Comparison of ENCODE assay signal across 8 cellular contexts in genomic region chr2:235050992-235051351, GRCh38.
DNase-seq lines count a peak whose midpoint lies in the region; ATAC-seq lines count a peak whose summit lies in the region.

No MANE protein-coding gene starts in this region.

- peaks cover 2% of the 10 kb centered on the region for H3K4me1 Mint-ChIP-seq in activated CD4-positive, alpha-beta T cell treated with anti-CD3 and anti-CD28 coated beads for 36 hours

- no peaks in the 10 kb centered on the region for H3K36me3 Mint-ChIP-seq in activated CD4-positive, alpha-beta T cell treated with anti-CD3 and anti-CD28 coated beads for 36 hours (ENCODE audit: low read depth)

- H3K27ac Mint-ChIP-seq in activated CD4-positive, alpha-beta T cell treated with anti-CD3 and anti-CD28 coated beads for 36 hours: no peak overlapping the region

- DNase-seq in activated CD4-positive, alpha-beta T cell treated with anti-CD3 and anti-CD28 coated beads for 36 hours: peak; percentile 22
- no peak for DNase-seq in activated CD4-positive, alpha-beta T cell treated with anti-CD3 and anti-CD28 coated beads for 4 hours
- DNase-seq in NCI-H774 (lab: John Stamatoyannopoulos, UW) (peak; percentile 93), left lobe of liver (ENCODE audit: low spot score) (peak; percentile 90), substantia nigra (lab: John Stamatoyannopoulos, UW) (peak in 48 of 49 donors; percentile 30 to 98 (median 80))
- no peak for DNase-seq in NK-92 treated with Interleukin-12 subunit alpha and Interleukin-12 subunit beta, amount 100 ng/mL, for 24 hours (lab: John Stamatoyannopoulos, UW)

- POLR2A ChIA-PET in activated CD4-positive, alpha-beta T cell treated with anti-CD3 and anti-CD28 coated beads for 36 hours (lab: Charles Lee): no interaction called here

- no peak overlapping the region for H3K4me3 Mint-ChIP-seq in activated CD4-positive, alpha-beta T cell treated with anti-CD3 and anti-CD28 coated beads for 36 hours

- H3K27me3 Mint-ChIP-seq in activated CD4-positive, alpha-beta T cell treated with anti-CD3 and anti-CD28 coated beads for 36 hours: peaks cover 8% of the 10 kb centered on the region

- intact Hi-C loops in activated CD4-positive, alpha-beta T cell treated with anti-CD3 and anti-CD28 coated beads for 36 hours (cut with DNase I, micrococcal nuclease): no loop called here

- CTCF ChIA-PET in activated CD4-positive, alpha-beta T cell treated with anti-CD3 and anti-CD28 coated beads for 36 hours (lab: Charles Lee): no interaction called here

- H3K27ac ChIP-seq in cingulate gyrus (ENCODE audit: low read depth, low read length): peak overlapping the region; percentile 62
- H3K27ac ChIP-seq in substantia nigra (ENCODE audit: low read depth, low read length, poor library complexity, severe bottlenecking): peak overlapping the region; percentile 75

- peak; percentile 30 for ATAC-seq in activated CD4-positive, alpha-beta T cell treated with anti-CD3 and anti-CD28 coated beads for 36 hours
- peak; percentile 49 for ATAC-seq in left lobe of liver
- ATAC-seq in GM18861 (IDR thresholded peaks at IDR 0.05; ENCODE audit: unreplicated experiment): no peak

- no peaks in the 10 kb centered on the region for H3K9me3 Mint-ChIP-seq in activated CD4-positive, alpha-beta T cell treated with anti-CD3 and anti-CD28 coated beads for 36 hours (ENCODE audit: low read depth)

Comparison
In these comparisons a context has a peak if more than half of its experiments do, and no peak if none do; other contexts are left out.
1. DNase-seq: peak in activated CD4-positive, alpha-beta T cell treated with anti-CD3 and anti-CD28 coated beads for 36 hours (single experiment), NCI-H774 (single experiment), left lobe of liver (single experiment) and substantia nigra (48 of 49); none in activated CD4-positive, alpha-beta T cell treated with anti-CD3 and anti-CD28 coated beads for 4 hours (0 of 2) and NK-92 treated with Interleukin-12 subunit alpha and Interleukin-12 subunit beta, amount 100 ng/mL, for 24 hours (single experiment).